ENCODE assay signal across 17 cellular contexts in the genomic region with DNA sequence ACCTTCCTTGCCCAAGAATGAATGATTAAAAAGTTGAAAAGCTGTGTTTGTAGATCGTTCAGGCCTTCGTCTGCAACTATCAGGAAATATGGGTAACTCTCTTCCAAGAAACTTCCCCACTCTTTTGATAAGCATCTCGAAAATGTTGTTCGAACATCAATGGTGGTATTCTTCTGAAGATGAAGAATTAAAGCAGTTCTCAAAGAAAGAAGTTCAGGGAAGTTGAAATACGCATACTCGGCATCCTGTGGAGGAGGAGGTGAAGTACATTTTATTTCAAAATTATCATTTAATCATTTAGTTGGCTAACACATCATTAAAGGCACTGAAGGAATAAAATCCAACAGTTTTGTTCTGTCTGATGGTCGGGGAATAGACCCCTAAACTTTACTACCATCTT.
"Had no signal": no experiment of that assay in that cellular context is flagged by ENCODE, and none has a peak within 500 bp of the region (broad histone marks: within the 10 kb centered on the region; RNA-seq: fewer than 3 reads in every experiment).

No MANE protein-coding gene starts in this region.

- H3K4me3 Mint-ChIP-seq: endodermal cell, neural crest cell had no signal

- H3K27ac ChIP-seq: testis, upper lobe of right lung had no signal

- H3K4me1 ChIP-seq: testis, upper lobe of right lung had no signal

- H3K27ac Mint-ChIP-seq: endodermal cell had no signal

- H3K9me3 ChIP-seq: testis, upper lobe of right lung had no signal

- H3K27me3 ChIP-seq: testis, upper lobe of right lung had no signal

- H3K4me3 ChIP-seq: testis, upper lobe of right lung had no signal

- H3K9me3 Mint-ChIP-seq: endodermal cell, neural crest cell had no signal

- DNase-seq: activated CD4-positive, alpha-beta T cell treated with anti-CD3 and anti-CD28 coated beads for 4 hours; activated gamma-delta T cell; amygdala; cerebellar nuclear complex; dermis blood vessel endothelial cell; endodermal cell; erythroblast; hippocampal formation; mesendoderm; SIG-M5; stimulated activated CD4-positive, alpha-beta T cell treated with anti-CD3 and anti-CD28 coated beads, Interleukin-2, amount 100 ng/mL, for 24 hours; stimulated activated naive CD4-positive, alpha-beta T cell treated with Interleukin-2 at 50 U/mL for 16 hours; T1000; testis; upper lobe of right lung had no signal

- ATAC-seq: sciatic nerve, upper lobe of right lung had no signal
